10 cellular contexts compared by ENCODE assay signal in the genomic region with DNA sequence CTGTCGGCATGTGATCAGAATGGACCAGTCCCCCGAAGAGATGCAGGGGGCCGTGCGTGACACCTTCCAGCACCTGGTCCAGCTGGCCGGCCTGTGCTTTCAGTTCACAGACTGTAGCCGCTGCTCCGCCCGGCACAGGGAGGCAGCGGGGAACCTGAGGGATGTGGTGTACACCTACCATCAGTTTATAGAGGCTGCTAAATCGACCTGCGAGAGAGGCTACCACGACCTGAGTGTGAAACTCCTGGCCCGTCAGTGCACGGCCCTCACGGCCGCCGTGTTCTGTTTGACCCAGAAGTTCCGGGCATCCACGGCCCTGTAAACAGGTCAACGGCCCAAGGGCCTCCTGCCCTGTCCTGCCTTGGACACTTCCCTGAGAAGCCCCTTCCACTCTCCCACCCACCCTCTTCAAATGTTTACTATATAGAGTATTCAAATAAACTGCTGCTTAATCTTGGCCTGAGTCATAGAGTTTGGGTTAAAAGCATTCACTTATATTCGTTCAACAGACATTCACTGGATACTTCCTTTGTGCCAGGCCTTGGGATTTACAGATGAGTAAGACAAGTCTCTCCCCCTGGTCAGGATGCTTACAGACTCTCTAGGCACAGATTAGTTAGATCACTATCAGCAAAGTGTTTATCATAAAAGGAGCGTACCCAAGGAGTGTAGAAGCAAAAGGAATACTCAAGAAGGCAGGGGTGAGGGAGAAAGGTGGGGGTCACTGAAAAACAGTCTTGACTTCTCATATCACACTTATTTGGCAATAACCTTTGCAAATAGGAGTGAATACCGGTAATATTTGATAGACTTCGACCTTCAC. TPM values are rescaled to one million over a fixed set of nuclear protein-coding genes. Genes with fewer than 3 reads are reported as not detected.
DNase-seq lines count a peak whose midpoint lies in the region; ATAC-seq, FAIRE-seq and TF ChIP-seq lines count a peak whose summit lies in the region.
"Had no signal": no experiment of that assay in that cellular context is flagged by ENCODE, and none has a peak within 500 bp of the region (broad histone marks: within the 10 kb centered on the region; RNA-seq: fewer than 3 reads in every experiment).

No MANE protein-coding gene starts in this region.

- H3K27me3 ChIP-seq in adipocyte (replicated peaks; ENCODE audit: control insufficient read depth, insufficient read depth, low read length) (no peaks in the 10 kb centered on the region), mesendoderm (ENCODE audit: insufficient read depth, low read length, poor library complexity) (no peaks in the 10 kb centered on the region), body of pancreas (no peaks in the 10 kb centered on the region), thyroid gland (no peaks in the 10 kb centered on the region)
- H3K27me3 ChIP-seq: tibial nerve had no signal

- intact Hi-C loops in body of pancreas (cut with DNase I) (loop anchor here (10.0 kb wide), 3 partner anchors 168 to 658 kb away; no protein-coding TSS in a partner anchor), thyroid gland (cut with DNase I) (no loop called here), sciatic nerve (cut with DNase I) (loop anchor here (10.0 kb wide), 1 partner anchor 618 kb away; no protein-coding TSS in a partner anchor)

- H4K5ac ChIP-seq in mesendoderm (ENCODE audit: low read length), result no peak overlapping the region

- H3K9ac ChIP-seq in adipocyte (ENCODE audit: low read length) (no peak overlapping the region), mesendoderm (ENCODE audit: low read length) (no peak overlapping the region)

- H2BK120ac ChIP-seq in mesendoderm (ENCODE audit: low read depth, low read length), result no peak overlapping the region

- no peaks in the 10 kb centered on the region for H3K79me2 ChIP-seq in mesendoderm (ENCODE audit: control insufficient read depth, insufficient read depth, low read length)

- DNase-seq in COLO829 (ENCODE audit: low spot score) (peak; percentile 40), HTR-8/SVneo (ENCODE audit: insufficient read length, low spot score) (peak; percentile 34), adipocyte (ENCODE audit: low read depth) (peak; percentile 15), mesendoderm (peak; percentile 47), GM19240 (ENCODE audit: insufficient read length, low spot score) (no peak), body of pancreas (no peak), thyroid gland (no peak), sciatic nerve (ENCODE audit: low spot score) (no peak)
- DNase-seq: cortex of kidney had no signal

- H2BK15ac ChIP-seq in mesendoderm (replicated peaks; ENCODE audit: low read depth), result no peak overlapping the region

- ATAC-seq in body of pancreas, result no peak
- ATAC-seq in sciatic nerve, result no peak

- H3K4me2 ChIP-seq in mesendoderm (ENCODE audit: low read length), result no peak overlapping the region

- TF ChIP-seq CTCF in body of pancreas (IDR thresholded peaks at IDR 0.05) (no peak), thyroid gland (IDR thresholded peaks at IDR 0.05) (no peak)

- no peak overlapping the region for H3K56ac ChIP-seq in mesendoderm (ENCODE audit: low read length)

- no peak overlapping the region for H2BK5ac ChIP-seq in mesendoderm (ENCODE audit: low read length)

- FAIRE-seq in HTR-8/SVneo (lab: Jason Lieb, UNC), result peak; percentile 36

- WGBS in mesendoderm (ENCODE audit: extremely low coverage, insufficient coverage, low lambda C conversion rate), result no CpG with 5 or more reads among the region's 24 CpGs
- 70 to 74% methylated on average over 22 to 23 of the region's 24 CpGs for WGBS in body of pancreas, 2 donors
- WGBS in thyroid gland, 2 donors, result 74 to 79% methylated on average over 13 to 16 of the region's 24 CpGs

- TF ChIP-seq POLR2A in body of pancreas (IDR thresholded peaks at IDR 0.05) (no peak), thyroid gland (IDR thresholded peaks at IDR 0.05) (no peak)

- H3K9me3 ChIP-seq in adipocyte (ENCODE audit: control insufficient read depth, low read length), result no peaks in the 10 kb centered on the region
- no peaks in the 10 kb centered on the region for H3K9me3 ChIP-seq in body of pancreas
- H3K9me3 ChIP-seq in thyroid gland, result no peaks in the 10 kb centered on the region
- H3K9me3 ChIP-seq: tibial nerve had no signal

- no peak overlapping the region for H3K4ac ChIP-seq in mesendoderm (ENCODE audit: low read depth, low read length)

- no peak overlapping the region for H2AK5ac ChIP-seq in mesendoderm (ENCODE audit: low read length)

- H3K4me1 ChIP-seq in adipocyte (ENCODE audit: control insufficient read depth, insufficient read depth, low read length) (no peaks in the 10 kb centered on the region), mesendoderm (ENCODE audit: control insufficient read depth, low read depth, low read length) (peaks cover 2% of the 10 kb centered on the region), body of pancreas (no peaks in the 10 kb centered on the region), thyroid gland (no peaks in the 10 kb centered on the region)
- H3K4me1 ChIP-seq: tibial nerve had no signal

- H4K8ac ChIP-seq in mesendoderm (ENCODE audit: low read depth, low read length), result no peak overlapping the region

- no peak overlapping the region for H3K23ac ChIP-seq in mesendoderm (ENCODE audit: low read length)

- no peak overlapping the region for H3K18ac ChIP-seq in mesendoderm (ENCODE audit: low read length)

- H3K36me3 ChIP-seq in adipocyte (ENCODE audit: control insufficient read depth, insufficient read depth, low read length, severe bottlenecking) (no peaks in the 10 kb centered on the region), mesendoderm (ENCODE audit: control insufficient read depth, insufficient read depth, low read length) (no peaks in the 10 kb centered on the region), body of pancreas (replicated peaks in 1 of 2; ENCODE audit: insufficient read depth in 1 of 2, low read depth in 2 of 2) (no peaks in the 10 kb centered on the region), thyroid gland (no peaks in the 10 kb centered on the region)
- H3K36me3 ChIP-seq: tibial nerve had no signal

- no peak overlapping the region for H3K27ac ChIP-seq in mesendoderm (ENCODE audit: low read depth, low read length)
- H3K27ac ChIP-seq in body of pancreas, result no peak overlapping the region
- no peak overlapping the region for H3K27ac ChIP-seq in thyroid gland
- H3K27ac ChIP-seq: tibial nerve had no signal

- H3K79me1 ChIP-seq in mesendoderm (ENCODE audit: low read length), result no peaks in the 10 kb centered on the region

- H3K4me3 ChIP-seq in adipocyte (ENCODE audit: low read length) (no peak overlapping the region), mesendoderm (ENCODE audit: low read length) (no peak overlapping the region), body of pancreas (no peak overlapping the region), thyroid gland (replicated peaks in 1 of 3) (no peak overlapping the region)
- H3K4me3 ChIP-seq: tibial nerve had no signal

RNA-seq across cellular contexts. Expression of a gene that starts 6.9 kb away (rescaled TPM):
- 4.0 TPM for polyA plus RNA-seq in mesendoderm (2013, experiment 1 of 2)
- polyA plus RNA-seq in mesendoderm (2013, experiment 2 of 2), result 4.7 TPM
- total RNA-seq in body of pancreas, result 1 to 10 TPM; 2.6 to 6.7 TPM
- total RNA-seq in thyroid gland, result 10 to 100 TPM in 1 of 4 donors, 1 to 10 TPM in 3; 3.5 to 11.3 (median 7.1) TPM
- total RNA-seq in sciatic nerve, result 17.9 TPM

RNA-seq across cellular contexts. Expression of a gene that starts 38.2 kb away (rescaled TPM):
- 49.2 TPM for polyA plus RNA-seq in mesendoderm (2013, experiment 1 of 2)
- polyA plus RNA-seq in mesendoderm (2013, experiment 2 of 2), result 48.7 TPM
- 10 to 100 TPM; 33.2 to 47.8 TPM for total RNA-seq in body of pancreas
- total RNA-seq in thyroid gland, result 10 to 100 TPM; 39.9 to 53.1 (median 46.6) TPM
- 28.0 TPM for total RNA-seq in sciatic nerve

RNA-seq across cellular contexts. Expression of a gene that starts 53.9 kb away (rescaled TPM):
- 6.3 TPM for polyA plus RNA-seq in mesendoderm (2013, experiment 1 of 2)
- 5.9 TPM for polyA plus RNA-seq in mesendoderm (2013, experiment 2 of 2)
- total RNA-seq in body of pancreas, result 10 to 100 TPM; 12.7 to 14.5 TPM
- total RNA-seq in thyroid gland, result 10 to 100 TPM; 25.1 to 56.5 (median 41.1) TPM
- total RNA-seq in sciatic nerve, result 25.3 TPM

Comparison
In these comparisons a context has a peak if more than half of its experiments do, and no peak if none do; other contexts are left out.
1. DNase-seq: peak in COLO829 (single experiment), HTR-8/SVneo (single experiment), adipocyte (single experiment) and mesendoderm (single experiment); none in GM19240 (single experiment), body of pancreas (0 of 4), thyroid gland (0 of 2) and sciatic nerve (single experiment).